Comparison of ENCODE assay signal across 18 cellular contexts in genomic region chr1:232990176-232990723, GRCh38.
"Had no signal": no experiment of that assay in that cellular context is flagged by ENCODE, and none has a peak within 500 bp of the region (broad histone marks: within the 10 kb centered on the region; RNA-seq: fewer than 3 reads in every experiment).

No MANE protein-coding gene starts in this region.

- H2AFZ ChIP-seq: hepatocyte had no signal

- H3K4me1 ChIP-seq: lower lobe of right lung, right lobe of liver had no signal

- H3K27me3 ChIP-seq: hepatocyte, right lobe of liver had no signal

- H3K4me3 Mint-ChIP-seq: memory B cell; natural killer cell treated with Interleukin-12 subunit alpha and Interleukin-12 subunit beta and Interleukin-15 and Interleukin-18, amount 100 ng/mL, for 72 hours; stimulated activated naive B cell treated with anti-CD40 and anti-IgM and Interleukin-4, amounts not matched to agents 10 μg/mL and 1 μg/mL and 100 μg/mL, for 72 hours had no signal

- H3K4me3 ChIP-seq: coronary artery, hepatocyte, left ventricle myocardium inferior, lower lobe of right lung, psoas muscle, right lobe of liver had no signal

- H3K4me2 ChIP-seq: hepatocyte had no signal

- DNase-seq: effector CD4-positive, alpha-beta T cell; foreskin melanocyte; head of caudate nucleus; kidney; left cardiac atrium; left ventricle myocardium inferior; lower lobe of right lung; midbrain; psoas muscle; retina; right lobe of liver; stimulated activated CD4-positive, alpha-beta T cell treated with anti-CD3 and anti-CD28 coated beads, Interleukin-4, amount 100 ng/mL, for 4 hours; stimulated activated naive B cell treated with anti-CD40 and anti-IgM and Interleukin-4, amounts not matched to agents 10 μg/mL and 1 μg/mL and 100 μg/mL, for 72 hours; trophoblast cell had no signal

- H3K36me3 ChIP-seq: left ventricle myocardium inferior, lower lobe of right lung, right lobe of liver had no signal

- H3K9me3 ChIP-seq: psoas muscle, right lobe of liver had no signal

- H3K79me2 ChIP-seq: hepatocyte had no signal

- ATAC-seq: left cardiac atrium; lower lobe of right lung; natural killer cell treated with Interleukin-12 subunit alpha and Interleukin-12 subunit beta and Interleukin-15 and Interleukin-18, amount 100 ng/mL, for 72 hours; psoas muscle; right lobe of liver; stimulated activated naive B cell treated with anti-CD40 and anti-IgM and Interleukin-4, amounts not matched to agents 10 μg/mL and 1 μg/mL and 100 μg/mL, for 72 hours had no signal

- H3K27me3 Mint-ChIP-seq: memory B cell; natural killer cell treated with Interleukin-12 subunit alpha and Interleukin-12 subunit beta and Interleukin-15 and Interleukin-18, amount 100 ng/mL, for 72 hours; stimulated activated naive B cell treated with anti-CD40 and anti-IgM and Interleukin-4, amounts not matched to agents 10 μg/mL and 1 μg/mL and 100 μg/mL, for 72 hours had no signal

- H3K27ac ChIP-seq: coronary artery, hepatocyte, left ventricle myocardium inferior, lower lobe of right lung, psoas muscle, right lobe of liver had no signal

- H3K27ac Mint-ChIP-seq: memory B cell; stimulated activated naive B cell treated with anti-CD40 and anti-IgM and Interleukin-4, amounts not matched to agents 10 μg/mL and 1 μg/mL and 100 μg/mL, for 72 hours had no signal

- H3K9me3 Mint-ChIP-seq: natural killer cell treated with Interleukin-12 subunit alpha and Interleukin-12 subunit beta and Interleukin-15 and Interleukin-18, amount 100 ng/mL, for 72 hours had no signal

- H3K4me1 Mint-ChIP-seq: memory B cell; stimulated activated naive B cell treated with anti-CD40 and anti-IgM and Interleukin-4, amounts not matched to agents 10 μg/mL and 1 μg/mL and 100 μg/mL, for 72 hours had no signal

- FAIRE-seq: kidney had no signal
